1 cellular context compared by ENCODE assay signal in genomic region chrX:74922922-74923321, GRCh38.
TF ChIP-seq lines count a peak whose summit lies in the region.

No MANE protein-coding gene starts in this region.

TF ChIP-seq in GM12878, 131 proteins besides CTCF, POLR2A, EP300 and RAD21 (continued from another document and continues in another):
- TF ChIP-seq ZNF687 (IDR thresholded peaks at IDR 0.05) (no peak), ZNF274 (IDR thresholded peaks at IDR 0.05; ENCODE audit: insufficient read depth, insufficient read length) (no peak), ZNF24 (IDR thresholded peaks at IDR 0.05) (no peak), POU2F2 (IDR thresholded peaks at IDR 0.05; ENCODE audit: borderline replicate concordance, low read depth, low read length) (no peak), ELK1 (IDR thresholded peaks at IDR 0.05; ENCODE audit: low read depth, low read length) (no peak), SREBF2 (IDR thresholded peaks at IDR 0.05; ENCODE audit: low read length) (no peak), ZNF622 (IDR thresholded peaks at IDR 0.05) (no peak), MEF2A (IDR thresholded peaks at IDR 0.05; ENCODE audit: insufficient read depth, low read depth, low read length) (no peak), ZNF217 (IDR thresholded peaks at IDR 0.05) (no peak), CREB1 (IDR thresholded peaks at IDR 0.05; ENCODE audit: low read depth) (peak; percentile 53; the same call in 1 of the 2 replicates), CEBPB (IDR thresholded peaks at IDR 0.05; ENCODE audit: borderline replicate concordance in 1 of 2, low read depth in 2 of 2, low read length in 2 of 2) (no peak), PAX8 (IDR thresholded peaks at IDR 0.05) (no peak), HCFC1 (IDR thresholded peaks at IDR 0.05; ENCODE audit: low read length) (no peak), EED (IDR thresholded peaks at IDR 0.05; ENCODE audit: low read depth) (0 out of 2 replicates have a peak, but pooled peaks have one; percentile 20), ASH2L (IDR thresholded peaks at IDR 0.05; ENCODE audit: borderline replicate concordance, low read depth) (no peak), MEF2B (IDR thresholded peaks at IDR 0.05; ENCODE audit: partially characterized antibody, poor library complexity, severe bottlenecking) (peak; percentile 19), DPF2 (IDR thresholded peaks at IDR 0.05) (no peak; the same call in 1 of the 2 replicates), FOXM1 (IDR thresholded peaks at IDR 0.05; ENCODE audit: low read depth, low read length) (peak; percentile 41; the same call in 1 of the 2 replicates), TBL1XR1 (IDR thresholded peaks at IDR 0.05; ENCODE audit: low read depth, low read length) (peak; percentile 35; the same call in 1 of the 2 replicates), NR2C1 (IDR thresholded peaks at IDR 0.05) (no peak), RB1 (IDR thresholded peaks at IDR 0.05; ENCODE audit: borderline replicate concordance) (no peak), RUNX3 (IDR thresholded peaks at IDR 0.05; ENCODE audit: low read length) (peak; percentile 80), NR2C2 (IDR thresholded peaks at IDR 0.05; ENCODE audit: borderline replicate concordance, control insufficient read depth, insufficient read length, low read depth) (no peak), STAT3 (IDR thresholded peaks at IDR 0.05; ENCODE audit: low read depth, low read length) (peak; percentile 83; the same call in 1 of the 2 replicates), NFXL1 (IDR thresholded peaks at IDR 0.05; ENCODE audit: borderline replicate concordance) (no peak), TAF1 (IDR thresholded peaks at IDR 0.05; ENCODE audit: borderline replicate concordance, low read depth, low read length) (no peak), SP1 (IDR thresholded peaks at IDR 0.05; ENCODE audit: low read depth, low read length) (no peak), ATF7 (IDR thresholded peaks at IDR 0.05; ENCODE audit: low read depth) (peak; percentile 48; the same call in 1 of the 2 replicates), POLR2AphosphoS2 (IDR thresholded peaks at IDR 0.05; ENCODE audit: low read depth, low read length) (no peak), HDGF (IDR thresholded peaks at IDR 0.05) (no peak), CREM (IDR thresholded peaks at IDR 0.05; ENCODE audit: low read depth) (peak; percentile 43; the same call in 1 of the 2 replicates), FOS (IDR thresholded peaks at IDR 0.05; ENCODE audit: borderline replicate concordance, extremely low read depth, insufficient read length) (no peak), TCF7 (IDR thresholded peaks at IDR 0.05; ENCODE audit: borderline replicate concordance) (no peak), RBBP5 (conservative IDR thresholded peaks at IDR 0.05) (no peak), PAX5 (IDR thresholded peaks at IDR 0.05; ENCODE audit: borderline replicate concordance, low read depth, low read length) (no peak), JUNB (IDR thresholded peaks at IDR 0.05) (no peak), RFX5 (IDR thresholded peaks at IDR 0.05; ENCODE audit: low read depth, low read length) (no peak), YBX1 (IDR thresholded peaks at IDR 0.05) (no peak), NBN (IDR thresholded peaks at IDR 0.05) (no peak; the same call in 1 of the 2 replicates), SPI1 (IDR thresholded peaks at IDR 0.05; ENCODE audit: borderline replicate concordance, insufficient read depth, low read depth, low read length) (peak; percentile 98), POLR2AphosphoS5 (IDR thresholded peaks at IDR 0.05; ENCODE audit: low read length) (0 out of 2 replicates have a peak, but pooled peaks have one; percentile 39), NFYA (IDR thresholded peaks at IDR 0.05; ENCODE audit: borderline replicate concordance, low read depth, low read length) (no peak), CBX5 (IDR thresholded peaks at IDR 0.05; ENCODE audit: low read depth) (0 out of 2 replicates have a peak, but pooled peaks have one; percentile 30), HDAC2 (IDR thresholded peaks at IDR 0.05) (no peak), NKRF (conservative IDR thresholded peaks at IDR 0.05) (no peak), SMARCA5 (IDR thresholded peaks at IDR 0.05) (no peak), GABPA (IDR thresholded peaks at IDR 0.05; ENCODE audit: low read depth) (no peak), EZH2 (IDR thresholded peaks at IDR 0.05; ENCODE audit: borderline replicate concordance, control insufficient read depth, low read depth, low read length) (no peak), MYB (IDR thresholded peaks at IDR 0.05; ENCODE audit: borderline replicate concordance, low read depth, low read length) (no peak), ZNF207 (IDR thresholded peaks at IDR 0.05; ENCODE audit: borderline replicate concordance) (no peak)
- TF ChIP-seq, protein P1, sequence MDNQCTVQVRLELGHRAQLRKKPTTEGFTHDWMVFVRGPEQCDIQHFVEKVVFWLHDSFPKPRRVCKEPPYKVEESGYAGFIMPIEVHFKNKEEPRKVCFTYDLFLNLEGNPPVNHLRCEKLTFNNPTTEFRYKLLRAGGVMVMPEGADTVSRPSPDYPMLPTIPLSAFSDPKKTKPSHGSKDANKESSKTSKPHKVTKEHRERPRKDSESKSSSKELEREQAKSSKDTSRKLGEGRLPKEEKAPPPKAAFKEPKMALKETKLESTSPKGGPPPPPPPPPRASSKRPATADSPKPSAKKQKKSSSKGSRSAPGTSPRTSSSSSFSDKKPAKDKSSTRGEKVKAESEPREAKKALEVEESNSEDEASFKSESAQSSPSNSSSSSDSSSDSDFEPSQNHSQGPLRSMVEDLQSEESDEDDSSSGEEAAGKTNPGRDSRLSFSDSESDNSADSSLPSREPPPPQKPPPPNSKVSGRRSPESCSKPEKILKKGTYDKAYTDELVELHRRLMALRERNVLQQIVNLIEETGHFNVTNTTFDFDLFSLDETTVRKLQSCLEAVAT (IDR thresholded peaks at IDR 0.05), result no peak
- TF ChIP-seq, protein P2, sequence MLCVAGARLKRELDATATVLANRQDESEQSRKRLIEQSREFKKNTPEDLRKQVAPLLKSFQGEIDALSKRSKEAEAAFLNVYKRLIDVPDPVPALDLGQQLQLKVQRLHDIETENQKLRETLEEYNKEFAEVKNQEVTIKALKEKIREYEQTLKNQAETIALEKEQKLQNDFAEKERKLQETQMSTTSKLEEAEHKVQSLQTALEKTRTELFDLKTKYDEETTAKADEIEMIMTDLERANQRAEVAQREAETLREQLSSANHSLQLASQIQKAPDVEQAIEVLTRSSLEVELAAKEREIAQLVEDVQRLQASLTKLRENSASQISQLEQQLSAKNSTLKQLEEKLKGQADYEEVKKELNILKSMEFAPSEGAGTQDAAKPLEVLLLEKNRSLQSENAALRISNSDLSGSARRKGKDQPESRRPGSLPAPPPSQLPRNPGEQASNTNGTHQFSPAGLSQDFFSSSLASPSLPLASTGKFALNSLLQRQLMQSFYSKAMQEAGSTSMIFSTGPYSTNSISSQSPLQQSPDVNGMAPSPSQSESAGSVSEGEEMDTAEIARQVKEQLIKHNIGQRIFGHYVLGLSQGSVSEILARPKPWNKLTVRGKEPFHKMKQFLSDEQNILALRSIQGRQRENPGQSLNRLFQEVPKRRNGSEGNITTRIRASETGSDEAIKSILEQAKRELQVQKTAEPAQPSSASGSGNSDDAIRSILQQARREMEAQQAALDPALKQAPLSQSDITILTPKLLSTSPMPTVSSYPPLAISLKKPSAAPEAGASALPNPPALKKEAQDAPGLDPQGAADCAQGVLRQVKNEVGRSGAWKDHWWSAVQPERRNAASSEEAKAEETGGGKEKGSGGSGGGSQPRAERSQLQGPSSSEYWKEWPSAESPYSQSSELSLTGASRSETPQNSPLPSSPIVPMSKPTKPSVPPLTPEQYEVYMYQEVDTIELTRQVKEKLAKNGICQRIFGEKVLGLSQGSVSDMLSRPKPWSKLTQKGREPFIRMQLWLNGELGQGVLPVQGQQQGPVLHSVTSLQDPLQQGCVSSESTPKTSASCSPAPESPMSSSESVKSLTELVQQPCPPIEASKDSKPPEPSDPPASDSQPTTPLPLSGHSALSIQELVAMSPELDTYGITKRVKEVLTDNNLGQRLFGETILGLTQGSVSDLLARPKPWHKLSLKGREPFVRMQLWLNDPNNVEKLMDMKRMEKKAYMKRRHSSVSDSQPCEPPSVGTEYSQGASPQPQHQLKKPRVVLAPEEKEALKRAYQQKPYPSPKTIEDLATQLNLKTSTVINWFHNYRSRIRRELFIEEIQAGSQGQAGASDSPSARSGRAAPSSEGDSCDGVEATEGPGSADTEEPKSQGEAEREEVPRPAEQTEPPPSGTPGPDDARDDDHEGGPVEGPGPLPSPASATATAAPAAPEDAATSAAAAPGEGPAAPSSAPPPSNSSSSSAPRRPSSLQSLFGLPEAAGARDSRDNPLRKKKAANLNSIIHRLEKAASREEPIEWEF (IDR thresholded peaks at IDR 0.05; ENCODE audit: insufficient replicate concordance, low read depth, low read length), result peak; percentile 42
- TF ChIP-seq, protein P3, sequence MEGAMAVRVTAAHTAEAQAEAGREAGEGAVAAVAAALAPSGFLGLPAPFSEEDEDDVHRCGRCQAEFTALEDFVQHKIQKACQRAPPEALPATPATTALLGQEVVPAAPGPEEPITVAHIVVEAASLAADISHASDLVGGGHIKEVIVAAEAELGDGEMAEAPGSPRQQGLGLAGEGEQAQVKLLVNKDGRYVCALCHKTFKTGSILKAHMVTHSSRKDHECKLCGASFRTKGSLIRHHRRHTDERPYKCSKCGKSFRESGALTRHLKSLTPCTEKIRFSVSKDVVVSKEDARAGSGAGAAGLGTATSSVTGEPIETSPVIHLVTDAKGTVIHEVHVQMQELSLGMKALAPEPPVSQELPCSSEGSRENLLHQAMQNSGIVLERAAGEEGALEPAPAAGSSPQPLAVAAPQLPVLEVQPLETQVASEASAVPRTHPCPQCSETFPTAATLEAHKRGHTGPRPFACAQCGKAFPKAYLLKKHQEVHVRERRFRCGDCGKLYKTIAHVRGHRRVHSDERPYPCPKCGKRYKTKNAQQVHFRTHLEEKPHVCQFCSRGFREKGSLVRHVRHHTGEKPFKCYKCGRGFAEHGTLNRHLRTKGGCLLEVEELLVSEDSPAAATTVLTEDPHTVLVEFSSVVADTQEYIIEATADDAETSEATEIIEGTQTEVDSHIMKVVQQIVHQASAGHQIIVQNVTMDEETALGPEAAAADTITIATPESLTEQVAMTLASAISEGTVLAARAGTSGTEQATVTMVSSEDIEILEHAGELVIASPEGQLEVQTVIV (IDR thresholded peaks at IDR 0.05; ENCODE audit: borderline replicate concordance, partially characterized antibody), result no peak
- TF ChIP-seq, protein P4, sequence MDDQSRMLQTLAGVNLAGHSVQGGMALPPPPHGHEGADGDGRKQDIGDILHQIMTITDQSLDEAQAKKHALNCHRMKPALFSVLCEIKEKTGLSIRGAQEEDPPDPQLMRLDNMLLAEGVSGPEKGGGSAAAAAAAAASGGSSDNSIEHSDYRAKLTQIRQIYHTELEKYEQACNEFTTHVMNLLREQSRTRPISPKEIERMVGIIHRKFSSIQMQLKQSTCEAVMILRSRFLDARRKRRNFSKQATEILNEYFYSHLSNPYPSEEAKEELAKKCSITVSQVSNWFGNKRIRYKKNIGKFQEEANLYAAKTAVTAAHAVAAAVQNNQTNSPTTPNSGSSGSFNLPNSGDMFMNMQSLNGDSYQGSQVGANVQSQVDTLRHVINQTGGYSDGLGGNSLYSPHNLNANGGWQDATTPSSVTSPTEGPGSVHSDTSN (IDR thresholded peaks at IDR 0.05; ENCODE audit: insufficient replicate concordance, low read depth, low read length), result no peak
